ENCODE assay signal across 18 cellular contexts in genomic region chr3:71602256-71602655, GRCh38. TPM values are rescaled to one million over a fixed set of nuclear protein-coding genes. Genes with fewer than 3 reads are reported as not detected.
DNase-seq lines count a peak whose midpoint lies in the region; ATAC-seq, FAIRE-seq and TF ChIP-seq lines count a peak whose summit lies in the region.
"Had no signal": no experiment of that assay in that cellular context is flagged by ENCODE, and none has a peak within 500 bp of the region (broad histone marks: within the 10 kb centered on the region; RNA-seq: fewer than 3 reads in every experiment).

No MANE protein-coding gene starts in this region.

- no peaks in the 10 kb centered on the region for H3K4me1 ChIP-seq in psoas muscle
- H3K4me1 ChIP-seq: gastrocnemius medialis had no signal

- H3K27me3 ChIP-seq in brain microvascular endothelial cell (replicated peaks) (no peaks in the 10 kb centered on the region), psoas muscle (ENCODE audit: insufficient read depth in 3 of 3, low read length in 2 of 3) (no peaks in the 10 kb centered on the region)
- H3K27me3 ChIP-seq: gastrocnemius medialis, transverse colon had no signal

- WGBS in psoas muscle, 3 donors, result 58 to 67% (median 66%) methylated on average over 2 of the region's 2 CpGs

- FAIRE-seq in urothelium cell line (lab: Jason Lieb, UNC), result no peak
- FAIRE-seq: GM12892, H1 had no signal

- H3K4me3 ChIP-seq in brain microvascular endothelial cell (ENCODE audit: low read depth, low read length), result no peak overlapping the region
- no peak overlapping the region for H3K4me3 ChIP-seq in psoas muscle
- H3K4me3 ChIP-seq: gastrocnemius medialis, transverse colon had no signal

- intact Hi-C loops in psoas muscle (cut with DNase I), result no loop called here

- H3K27ac ChIP-seq in brain microvascular endothelial cell (no peak overlapping the region), psoas muscle (no peak overlapping the region)
- H3K27ac ChIP-seq: gastrocnemius medialis, transverse colon had no signal

- ATAC-seq in HG02759 (IDR thresholded peaks at IDR 0.05; ENCODE audit: unreplicated experiment) (no peak), psoas muscle (no peak)
- ATAC-seq: gastrocnemius medialis had no signal

- H3K36me3 ChIP-seq in brain microvascular endothelial cell (replicated peaks) (no peaks in the 10 kb centered on the region), psoas muscle (ENCODE audit: insufficient read depth in 1 of 2, low read depth in 1 of 2) (no peaks in the 10 kb centered on the region)
- H3K36me3 ChIP-seq: gastrocnemius medialis, transverse colon had no signal

- TF ChIP-seq CTCF in brain microvascular endothelial cell (IDR thresholded peaks at IDR 0.05; ENCODE audit: low read depth, low read length, missing control alignments), result peak; percentile 11
- TF ChIP-seq CTCF in psoas muscle (IDR thresholded peaks at IDR 0.05), result no peak

- DNase-seq in HT1080 (ENCODE audit: low read depth) (peak; percentile 15), brain microvascular endothelial cell (no peak), kidney glomerular epithelial cell (lab: John Stamatoyannopoulos, UW) (peak; percentile 29), urothelium cell line (ENCODE audit: low spot score) (peak; percentile 9), COLO668 (lab: John Stamatoyannopoulos, UW; ENCODE audit: unreplicated experiment) (no peak), psoas muscle (no peak)
- DNase-seq: activated CD4-positive, alpha-beta T cell treated with anti-CD3 and anti-CD28 coated beads, Interleukin-2, amount 50 U/mL, for 1 hour; DMS 273 treated with DMSO at 0.1 percent for 48 hours; gastrocnemius medialis; hippocampal formation; NCI-H1105 treated with DMSO at 0.1 percent for 48 hours; NCI-H2029; SIG-M5; T-helper 9 cell; transverse colon had no signal

- in situ Hi-C loops in brain microvascular endothelial cell (cut with HindIII; ENCODE audit: low pct_ligation_motif_present, low sequenced_read_pairs), result no loop called here

- no peaks in the 10 kb centered on the region for H3K9me3 ChIP-seq in psoas muscle
- H3K9me3 ChIP-seq: gastrocnemius medialis had no signal

RNA-seq across cellular contexts. Expression of gene FOXP1, which starts 18.7 kb away (rescaled TPM):
- 42.9 and 65.9 TPM in 2 replicates for total RNA-seq in HT1080 (2014; rRNA removed; shearing (Covaris generic))
- polyA plus RNA-seq in HT1080 (2015; cell fraction: cytosol; rRNA removed), result 25.6 and 27.2 TPM in 2 replicates
- polyA plus RNA-seq in HT1080 (2015; cell fraction: nucleus; rRNA removed), result 26.8 and 30.5 TPM in 2 replicates
- total RNA-seq in psoas muscle, result 10 to 100 TPM; 15.4 to 26.4 (median 19.6) TPM
- polyA plus RNA-seq in psoas muscle, result 10 to 100 TPM in 1 of 3 donors, 1 to 10 TPM in 2; 2.6 to 10.2 (median 9.5) TPM

Comparison
In these comparisons a context has a peak if more than half of its experiments do, and no peak if none do; other contexts are left out.
1. DNase-seq: peak in HT1080 (single experiment), kidney glomerular epithelial cell (single experiment) and urothelium cell line (single experiment); none in brain microvascular endothelial cell (single experiment), COLO668 (single experiment) and psoas muscle (0 of 2).